In genomic region chr5:7869474-7870136, GRCh38 we compare ENCODE assay signal across 8 cellular contexts. TPM values are rescaled to one million over a fixed set of nuclear protein-coding genes. Genes with fewer than 3 reads are reported as not detected.
DNase-seq lines count a peak whose midpoint lies in the region; ATAC-seq and TF ChIP-seq lines count a peak whose summit lies in the region.

No MANE protein-coding gene starts in this region.

- H3K36me3 Mint-ChIP-seq in activated CD4-positive, alpha-beta memory T cell treated with anti-CD3 and anti-CD28 coated beads, Interleukin-2, amount 10 ng/mL, durations not matched to agents 7 days and 5 days (ENCODE audit: low read depth) = peaks cover 59% of the 10 kb centered on the region

- CTCF ChIA-PET in activated CD4-positive, alpha-beta memory T cell treated with anti-CD3 and anti-CD28 coated beads, Interleukin-2, amount 10 ng/mL, durations not matched to agents 7 days and 5 days (lab: Charles Lee) = interaction anchor here (1.3 to 5.3 kb wide), 6 partner anchors 12 to 27 kb away, joined by 3 to 62 read pairs (median 4); no protein-coding TSS in a partner anchor

- DNase-seq in EH (ENCODE audit: low read depth) = peak; percentile 33
- no peak for DNase-seq in HL-60 (ENCODE audit: low read depth in 1 of 2, low spot score in 1 of 2)
- peak; percentile 42 for DNase-seq in activated CD4-positive, alpha-beta memory T cell treated with anti-CD3 and anti-CD28 coated beads, Interleukin-2, amount 10 ng/mL, durations not matched to agents 7 days and 5 days
- no peak for DNase-seq in prostate gland (ENCODE audit: low spot score)
- no peak for DNase-seq in retina
- DNase-seq in mesenteric fat pad (ENCODE audit: low spot score) = no peak

- H3K4me1 ChIP-seq in gastroesophageal sphincter (peaks cover 11 to 45% (median 13%) of the 10 kb centered on the region in 3 donors), prostate gland (replicated peaks) (peaks cover 4% of the 10 kb centered on the region)

- H3K27ac ChIP-seq in HL-60 (replicated peaks) (peak overlapping the region; percentile 73), gastroesophageal sphincter (peak overlapping the region; percentile 30 to 90 (median 88)), prostate gland (peak overlapping the region; percentile 77)

- H3K9me3 ChIP-seq in gastroesophageal sphincter = no peaks in the 10 kb centered on the region
- no peaks in the 10 kb centered on the region for H3K9me3 ChIP-seq in prostate gland

- TF ChIP-seq POLR2A in gastroesophageal sphincter (IDR thresholded peaks at IDR 0.05) (no peak), prostate gland (IDR thresholded peaks at IDR 0.05) (no peak)

- H3K4me1 Mint-ChIP-seq in activated CD4-positive, alpha-beta memory T cell treated with anti-CD3 and anti-CD28 coated beads, Interleukin-2, amount 10 ng/mL, durations not matched to agents 7 days and 5 days = peaks cover 80% of the 10 kb centered on the region

- POLR2A ChIA-PET in activated CD4-positive, alpha-beta memory T cell treated with anti-CD3 and anti-CD28 coated beads, Interleukin-2, amount 10 ng/mL, durations not matched to agents 7 days and 5 days (lab: Charles Lee) = interaction anchor here (1.0 to 4.4 kb wide), 6 partner anchors 9 to 36 kb away, joined by 3 to 99 read pairs (median 4); partner anchors contain the start of gene CFAP90

- H3K36me3 ChIP-seq in gastroesophageal sphincter (peaks cover 0 to 15% of the 10 kb centered on the region in 2 donors), prostate gland (no peaks in the 10 kb centered on the region)

- H3K4me3 ChIP-seq in HL-60 (replicated peaks; ENCODE audit: insufficient read depth, low read length) = peak overlapping the region; percentile 85
- peak overlapping the region; percentile 76 to 90 for H3K4me3 ChIP-seq in gastroesophageal sphincter
- H3K4me3 ChIP-seq in prostate gland = peak overlapping the region; percentile 88 to 92

- ATAC-seq in GM21367 (IDR thresholded peaks at IDR 0.05; ENCODE audit: unreplicated experiment) (peak; percentile 22), gastroesophageal sphincter (peak; percentile 50)

- H3K27ac Mint-ChIP-seq in activated CD4-positive, alpha-beta memory T cell treated with anti-CD3 and anti-CD28 coated beads, Interleukin-2, amount 10 ng/mL, durations not matched to agents 7 days and 5 days = peak overlapping the region; percentile 83

- no peaks in the 10 kb centered on the region for H3K27me3 Mint-ChIP-seq in activated CD4-positive, alpha-beta memory T cell treated with anti-CD3 and anti-CD28 coated beads, Interleukin-2, amount 10 ng/mL, durations not matched to agents 7 days and 5 days

- H3K27me3 ChIP-seq in HL-60 (ENCODE audit: insufficient read depth, poor library complexity, severe bottlenecking) (no peaks in the 10 kb centered on the region), gastroesophageal sphincter (no peaks in the 10 kb centered on the region), prostate gland (replicated peaks; ENCODE audit: insufficient read depth) (no peaks in the 10 kb centered on the region)

- WGBS in gastroesophageal sphincter (ENCODE audit: low coverage in 1 of 2), 2 donors = 2 to 5% methylated on average over 10 to 17 of the region's 41 CpGs
- under 1% methylated on average over 40 of the region's 41 CpGs for WGBS in prostate gland

- intact Hi-C loops in prostate gland (cut with DNase I) = loop anchor here (5.0 kb wide), 1 partner anchor 472 kb away; the partner anchor contains the start of gene ADCY2

- TF ChIP-seq EP300 in gastroesophageal sphincter (IDR thresholded peaks at IDR 0.05) = no peak

- H3K4me3 Mint-ChIP-seq in activated CD4-positive, alpha-beta memory T cell treated with anti-CD3 and anti-CD28 coated beads, Interleukin-2, amount 10 ng/mL, durations not matched to agents 7 days and 5 days = peak overlapping the region; percentile 99

- H3K9me3 Mint-ChIP-seq in activated CD4-positive, alpha-beta memory T cell treated with anti-CD3 and anti-CD28 coated beads, Interleukin-2, amount 10 ng/mL, durations not matched to agents 7 days and 5 days = no peaks in the 10 kb centered on the region

- TF ChIP-seq CTCF in HL-60 (IDR thresholded peaks at IDR 0.05; ENCODE audit: insufficient read depth, low read length) = no peak
- TF ChIP-seq CTCF in gastroesophageal sphincter (IDR thresholded peaks at IDR 0.05) = no peak
- TF ChIP-seq CTCF in prostate gland (IDR thresholded peaks at IDR 0.05) = no peak

RNA-seq across cellular contexts. Expression of gene MTRR, which starts 0.7 kb away (rescaled TPM):
- total RNA-seq in activated CD4-positive, alpha-beta memory T cell treated with anti-CD3 and anti-CD28 coated beads, Interleukin-2, amount 10 ng/mL, durations not matched to agents 7 days and 5 days = 10 to 100 TPM; 58.4 to 65.3 TPM
- 10 to 100 TPM; 29.3 to 44.0 (median 35.5) TPM for total RNA-seq in gastroesophageal sphincter
- total RNA-seq in prostate gland = 10 to 100 TPM; 34.5 to 64.6 TPM
- total RNA-seq in mesenteric fat pad = 52.4 TPM

RNA-seq across cellular contexts. Expression of gene FASTKD3, which starts 0.8 kb away (rescaled TPM):
- 10 to 100 TPM; 12.5 to 13.4 TPM for total RNA-seq in activated CD4-positive, alpha-beta memory T cell treated with anti-CD3 and anti-CD28 coated beads, Interleukin-2, amount 10 ng/mL, durations not matched to agents 7 days and 5 days
- total RNA-seq in gastroesophageal sphincter (10 to 100 TPM in 2 of 4 donors, 1 to 10 TPM in 2; 4.6 to 14.4 (median 10.1) TPM), prostate gland (10 to 100 TPM in 1 of 2 donors, 1 to 10 TPM in 1; 9.7 to 10.7 TPM), mesenteric fat pad (8.3 TPM)

RNA-seq across cellular contexts. Expression of gene CFAP90, which starts 18.7 kb away (rescaled TPM):
- total RNA-seq in activated CD4-positive, alpha-beta memory T cell treated with anti-CD3 and anti-CD28 coated beads, Interleukin-2, amount 10 ng/mL, durations not matched to agents 7 days and 5 days = not detected
- total RNA-seq in gastroesophageal sphincter (under 1 TPM in 1 of 4 donors, not detected in 3; 0.54 TPM), prostate gland (1 to 10 TPM in 1 of 2 donors, under 1 TPM in 1; 0.87 to 1.1 TPM), mesenteric fat pad (0.13 TPM)

Comparison
In these comparisons a context has a peak if more than half of its experiments do, and no peak if none do; other contexts are left out.
1. DNase-seq: peak in EH (single experiment) and activated CD4-positive, alpha-beta memory T cell treated with anti-CD3 and anti-CD28 coated beads, Interleukin-2, amount 10 ng/mL, durations not matched to agents 7 days and 5 days (single experiment); none in HL-60 (0 of 2), prostate gland (single experiment), retina (single experiment) and mesenteric fat pad (single experiment).
2. Peak in every context shown above with its lines, with median percentiles within 50 percentile points of each other: H3K27ac ChIP-seq and H3K4me3 ChIP-seq.